In the genomic region with DNA sequence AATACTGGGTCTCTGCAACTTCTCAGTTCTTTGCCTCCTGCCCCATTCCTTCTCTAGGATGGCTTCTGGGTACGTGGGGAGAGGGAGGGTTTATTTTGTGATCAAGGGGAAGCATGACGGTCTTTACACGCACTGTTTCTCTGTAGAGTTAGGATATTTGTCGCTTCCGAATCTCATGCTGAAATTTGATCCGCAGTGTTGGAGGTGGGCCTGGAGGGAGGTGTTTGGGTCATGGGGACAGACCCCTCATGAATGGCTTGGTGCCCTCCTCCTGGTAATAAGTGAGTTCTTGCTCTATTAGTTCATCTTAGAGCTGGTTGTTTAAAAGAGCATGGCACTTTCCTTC, we compare ENCODE assay signal across 25 cellular contexts.
DNase-seq lines count a peak whose midpoint lies in the region; ATAC-seq and TF ChIP-seq lines count a peak whose summit lies in the region.
"Had no signal": no experiment of that assay in that cellular context is flagged by ENCODE, and none has a peak within 500 bp of the region (broad histone marks: within the 10 kb centered on the region; RNA-seq: fewer than 3 reads in every experiment).

No MANE protein-coding gene starts in this region.

- H3K4me1 Mint-ChIP-seq in nephron progenitor cell, result peaks cover 44% of the 10 kb centered on the region
- no peaks in the 10 kb centered on the region for H3K4me1 Mint-ChIP-seq in activated T-cell treated with anti-CD3 and anti-CD28 coated beads, Interleukin-2, amount 50 U/mL, for 4 hours (ENCODE audit: low read depth)
- H3K4me1 Mint-ChIP-seq: IgD-negative memory B cell had no signal

- peak overlapping the region; percentile 79 for H3K27ac Mint-ChIP-seq in nephron progenitor cell
- H3K27ac Mint-ChIP-seq: CD4-positive, alpha-beta T cell; IgD-negative memory B cell had no signal

- peaks cover 10% of the 10 kb centered on the region for H3K27me3 Mint-ChIP-seq in nephron progenitor cell (ENCODE audit: low read depth, poor library complexity)
- H3K27me3 Mint-ChIP-seq in activated T-cell treated with anti-CD3 and anti-CD28 coated beads, Interleukin-2, amount 50 U/mL, for 4 hours (ENCODE audit: low read depth), result no peaks in the 10 kb centered on the region
- H3K27me3 Mint-ChIP-seq: CD4-positive, alpha-beta T cell; IgD-negative memory B cell had no signal

- no peak for ATAC-seq in GM19397 (IDR thresholded peaks at IDR 0.05; ENCODE audit: unreplicated experiment)
- ATAC-seq in activated T-cell treated with anti-CD3 and anti-CD28 coated beads, Interleukin-2, amount 50 U/mL, for 4 hours, result no peak
- ATAC-seq: GM12878, PC-3 had no signal

- WGBS in lower leg skin, 2 donors, result 52 to 71% methylated on average over 6 of the region's 6 CpGs

- TF ChIP-seq CTCF in KMS-11 (conservative IDR thresholded peaks at IDR 0.05; ENCODE audit: low read depth, low read length), result no peak
- TF ChIP-seq CTCF in nephron progenitor cell (IDR thresholded peaks at IDR 0.05), result no peak
- TF ChIP-seq CTCF in lower leg skin (IDR thresholded peaks at IDR 0.05), result no peak

- H3K27me3 ChIP-seq in BLaER1, result no peaks in the 10 kb centered on the region
- H3K27me3 ChIP-seq in KMS-11 (ENCODE audit: insufficient read depth, low read depth), result no peaks in the 10 kb centered on the region
- H3K27me3 ChIP-seq: SJCRH30 had no signal

- peaks cover 2% of the 10 kb centered on the region for H3K9me3 ChIP-seq in BLaER1
- H3K9me3 ChIP-seq: SJCRH30 had no signal

- H3K79me2 ChIP-seq in KMS-11 (ENCODE audit: insufficient read depth, low read depth), result no peaks in the 10 kb centered on the region

- intact Hi-C loops in lower leg skin (cut with DNase I; ENCODE audit: low total_unique reads), result no loop called here

- no peak for DNase-seq in caudate nucleus (lab: John Stamatoyannopoulos, UW)
- no peak for DNase-seq in nephron progenitor cell
- no peak for DNase-seq in DMS 273 (lab: John Stamatoyannopoulos, UW; ENCODE audit: unreplicated experiment)
- DNase-seq in activated T-cell treated with anti-CD3 and anti-CD28 coated beads, Interleukin-2, amount 50 U/mL, for 4 hours, result no peak
- DNase-seq in lower leg skin (ENCODE audit: low spot score in 2 of 2), result no peak
- DNase-seq: 8988T; ACHN; CD4-positive, alpha-beta T cell; DMS53; Karpas-422; NCI-H1105; NCI-H1436 treated with DMSO at 0.1 percent for 48 hours; NCI-H1930; NCI-H2107; NCI-H446; NCI-H524 treated with DMSO at 0.1 percent for 48 hours; NCI-H774; NK-92 treated with Interleukin-12 subunit alpha and Interleukin-12 subunit beta, amount 100 ng/mL, for 24 hours; PC-3; SJCRH30 had no signal

- peaks cover 30% of the 10 kb centered on the region for H3K9me3 Mint-ChIP-seq in nephron progenitor cell
- H3K9me3 Mint-ChIP-seq in activated T-cell treated with anti-CD3 and anti-CD28 coated beads, Interleukin-2, amount 50 U/mL, for 4 hours, result peaks cover 19% of the 10 kb centered on the region

- H3K36me3 ChIP-seq in BLaER1 (no peaks in the 10 kb centered on the region), KMS-11 (ENCODE audit: insufficient read depth) (no peaks in the 10 kb centered on the region)
- H3K36me3 ChIP-seq: SJCRH30 had no signal

- peak overlapping the region; percentile 44 for H2AFZ ChIP-seq in KMS-11 (ENCODE audit: low read depth)

- H3K9ac ChIP-seq in BLaER1 (peak overlapping the region; percentile 58; the same call in 1 of the 2 replicates), KMS-11 (peak overlapping the region; percentile 18; the same call in 1 of the 2 replicates)

- peaks cover 7% of the 10 kb centered on the region for H3K36me3 Mint-ChIP-seq in nephron progenitor cell (ENCODE audit: low read depth)
- no peaks in the 10 kb centered on the region for H3K36me3 Mint-ChIP-seq in activated T-cell treated with anti-CD3 and anti-CD28 coated beads, Interleukin-2, amount 50 U/mL, for 4 hours (ENCODE audit: insufficient read depth)
- H3K36me3 Mint-ChIP-seq: IgD-negative memory B cell had no signal

- TF ChIP-seq POLR2A in lower leg skin (IDR thresholded peaks at IDR 0.05), result no peak

- H3K27ac ChIP-seq in BLaER1 (peak overlapping the region; percentile 70), KMS-11 (peak overlapping the region; percentile 75), caudate nucleus (ENCODE audit: low read depth, low read length) (peak overlapping the region; percentile 9)
- H3K27ac ChIP-seq: SJCRH30 had no signal

- H4K20me1 ChIP-seq in BLaER1 (no peaks in the 10 kb centered on the region), KMS-11 (ENCODE audit: insufficient read depth) (no peaks in the 10 kb centered on the region)

- peak overlapping the region; percentile 37 for H3K4me3 Mint-ChIP-seq in nephron progenitor cell
- H3K4me3 Mint-ChIP-seq in activated T-cell treated with anti-CD3 and anti-CD28 coated beads, Interleukin-2, amount 50 U/mL, for 4 hours, result no peak overlapping the region
- H3K4me3 Mint-ChIP-seq: CD4-positive, alpha-beta T cell had no signal

- H3K4me1 ChIP-seq in BLaER1 (peaks cover 29% of the 10 kb centered on the region), KMS-11 (ENCODE audit: low read depth, poor library complexity, severe bottlenecking) (peaks cover 27% of the 10 kb centered on the region)
- H3K4me1 ChIP-seq: SJCRH30 had no signal

- peak overlapping the region; percentile 87 for H3K4me2 ChIP-seq in BLaER1
- peak overlapping the region; percentile 79 for H3K4me2 ChIP-seq in KMS-11

- H3K4me3 ChIP-seq in BLaER1, result peak overlapping the region; percentile 33; the same call in 1 of the 2 replicates
- H3K4me3 ChIP-seq in KMS-11 (IDR thresholded peaks at IDR 0.05; ENCODE audit: insufficient read depth, low read depth, low read length), result no peak overlapping the region
- H3K4me3 ChIP-seq in lower leg skin (ENCODE audit: low read depth, poor library complexity, severe bottlenecking), result no peak overlapping the region
- H3K4me3 ChIP-seq: GM12878, SJCRH30 had no signal

Comparison
In these comparisons a context has a peak if more than half of its experiments do, and no peak if none do; other contexts are left out.
1. H3K27ac ChIP-seq: peak in every context shown above with its lines; median percentile 75 in KMS-11; 70 in BLaER1; 9 in caudate nucleus.